In the genomic region with DNA sequence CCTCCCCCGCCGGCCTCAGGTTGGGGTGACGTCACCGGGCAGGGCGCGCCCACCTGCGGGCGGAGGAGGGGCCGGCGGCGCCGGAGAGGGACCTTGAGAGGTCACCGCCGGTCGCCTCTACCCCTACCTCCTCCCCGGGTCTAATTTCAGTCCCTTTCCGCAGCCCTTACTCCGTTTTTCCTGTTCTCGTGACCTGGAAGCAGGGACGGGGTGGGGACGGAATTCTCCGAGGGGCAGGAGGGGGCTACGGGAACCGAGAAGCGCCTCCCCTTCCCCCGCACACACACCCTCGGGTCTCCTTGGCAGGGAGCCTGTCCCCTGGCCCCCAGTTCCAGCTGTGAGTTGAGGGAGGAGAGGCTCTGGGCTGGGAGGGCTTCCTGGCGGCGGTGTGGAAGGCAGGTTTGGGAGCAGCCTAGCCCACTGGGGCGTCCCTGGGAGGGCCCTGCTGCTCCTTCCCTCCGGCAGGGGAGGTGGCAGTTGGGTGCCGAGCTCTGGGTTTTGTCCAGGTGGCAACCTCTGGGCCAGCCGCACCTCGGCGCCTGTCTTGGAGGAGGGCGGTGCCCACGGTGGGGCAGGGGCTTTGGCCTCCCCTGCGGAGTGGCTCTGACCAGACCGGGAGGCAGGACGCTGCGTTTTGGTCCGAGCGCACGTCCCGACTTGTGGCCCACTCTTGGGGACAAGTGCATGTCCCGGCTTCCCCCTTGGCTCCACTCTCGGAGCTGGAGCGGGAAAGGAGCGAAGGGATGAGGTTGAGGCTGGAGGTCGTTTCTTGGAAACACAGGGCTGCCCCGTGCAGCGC, we compare ENCODE assay signal across 1 cellular context.
TF ChIP-seq lines count a peak whose summit lies in the region.

No MANE protein-coding gene starts in this region.

TF ChIP-seq in HepG2, 621 proteins besides CTCF, POLR2A, EP300 and RAD21 (continues in another document):
- TF ChIP-seq DNMT1 (CRISPR knock-in tag; IDR thresholded peaks at IDR 0.05) = no peak
- no peak for TF ChIP-seq FOXA1 (IDR thresholded peaks at IDR 0.05)
- no peak for TF ChIP-seq FOXA1 (CRISPR knock-in tag; IDR thresholded peaks at IDR 0.05)
- no peak for TF ChIP-seq PPARG (CRISPR knock-in tag; conservative IDR thresholded peaks at IDR 0.05)
- TF ChIP-seq HNRNPUL1 (IDR thresholded peaks at IDR 0.05; ENCODE audit: low read depth, low read length) = no peak
- TF ChIP-seq, protein P1, sequence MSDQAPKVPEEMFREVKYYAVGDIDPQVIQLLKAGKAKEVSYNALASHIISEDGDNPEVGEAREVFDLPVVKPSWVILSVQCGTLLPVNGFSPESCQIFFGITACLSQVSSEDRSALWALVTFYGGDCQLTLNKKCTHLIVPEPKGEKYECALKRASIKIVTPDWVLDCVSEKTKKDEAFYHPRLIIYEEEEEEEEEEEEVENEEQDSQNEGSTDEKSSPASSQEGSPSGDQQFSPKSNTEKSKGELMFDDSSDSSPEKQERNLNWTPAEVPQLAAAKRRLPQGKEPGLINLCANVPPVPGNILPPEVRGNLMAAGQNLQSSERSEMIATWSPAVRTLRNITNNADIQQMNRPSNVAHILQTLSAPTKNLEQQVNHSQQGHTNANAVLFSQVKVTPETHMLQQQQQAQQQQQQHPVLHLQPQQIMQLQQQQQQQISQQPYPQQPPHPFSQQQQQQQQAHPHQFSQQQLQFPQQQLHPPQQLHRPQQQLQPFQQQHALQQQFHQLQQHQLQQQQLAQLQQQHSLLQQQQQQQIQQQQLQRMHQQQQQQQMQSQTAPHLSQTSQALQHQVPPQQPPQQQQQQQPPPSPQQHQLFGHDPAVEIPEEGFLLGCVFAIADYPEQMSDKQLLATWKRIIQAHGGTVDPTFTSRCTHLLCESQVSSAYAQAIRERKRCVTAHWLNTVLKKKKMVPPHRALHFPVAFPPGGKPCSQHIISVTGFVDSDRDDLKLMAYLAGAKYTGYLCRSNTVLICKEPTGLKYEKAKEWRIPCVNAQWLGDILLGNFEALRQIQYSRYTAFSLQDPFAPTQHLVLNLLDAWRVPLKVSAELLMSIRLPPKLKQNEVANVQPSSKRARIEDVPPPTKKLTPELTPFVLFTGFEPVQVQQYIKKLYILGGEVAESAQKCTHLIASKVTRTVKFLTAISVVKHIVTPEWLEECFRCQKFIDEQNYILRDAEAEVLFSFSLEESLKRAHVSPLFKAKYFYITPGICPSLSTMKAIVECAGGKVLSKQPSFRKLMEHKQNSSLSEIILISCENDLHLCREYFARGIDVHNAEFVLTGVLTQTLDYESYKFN (CRISPR knock-in tag; conservative IDR thresholded peaks at IDR 0.05) = no peak
- peak; percentile 44; the same call in 1 of the 2 replicates for TF ChIP-seq MXD1 (CRISPR knock-in tag; IDR thresholded peaks at IDR 0.05)
- TF ChIP-seq PHF8 (CRISPR knock-in tag; IDR thresholded peaks at IDR 0.05) = peak; percentile 36; the same call in 1 of the 2 replicates
- TF ChIP-seq DMAP1 (CRISPR knock-in tag; IDR thresholded peaks at IDR 0.05) = peak; percentile 28; the same call in 1 of the 2 replicates
- TF ChIP-seq ZNF703 (CRISPR knock-in tag; IDR thresholded peaks at IDR 0.05; ENCODE audit: borderline replicate concordance) = no peak
- TF ChIP-seq ZNF776 (CRISPR knock-in tag; IDR thresholded peaks at IDR 0.05) = no peak
- TF ChIP-seq ZNF605 (CRISPR knock-in tag; IDR thresholded peaks at IDR 0.05) = no peak
- TF ChIP-seq MEIS2 (CRISPR knock-in tag; IDR thresholded peaks at IDR 0.05) = no peak
- 0 out of 2 replicates have a peak, but pooled peaks have one; percentile 2 for TF ChIP-seq YEATS4 (CRISPR knock-in tag; IDR thresholded peaks at IDR 0.05; ENCODE audit: borderline replicate concordance)
- TF ChIP-seq YEATS2 (CRISPR knock-in tag; IDR thresholded peaks at IDR 0.05; ENCODE audit: borderline replicate concordance) = 0 out of 2 replicates have a peak, but pooled peaks have one; percentile 35
- TF ChIP-seq ZBTB7B (CRISPR knock-in tag; IDR thresholded peaks at IDR 0.05) = peak; percentile 18; the same call in 1 of the 2 replicates
- TF ChIP-seq ZSCAN21 (CRISPR knock-in tag; IDR thresholded peaks at IDR 0.05; ENCODE audit: borderline replicate concordance) = no peak
- TF ChIP-seq, protein P2, sequence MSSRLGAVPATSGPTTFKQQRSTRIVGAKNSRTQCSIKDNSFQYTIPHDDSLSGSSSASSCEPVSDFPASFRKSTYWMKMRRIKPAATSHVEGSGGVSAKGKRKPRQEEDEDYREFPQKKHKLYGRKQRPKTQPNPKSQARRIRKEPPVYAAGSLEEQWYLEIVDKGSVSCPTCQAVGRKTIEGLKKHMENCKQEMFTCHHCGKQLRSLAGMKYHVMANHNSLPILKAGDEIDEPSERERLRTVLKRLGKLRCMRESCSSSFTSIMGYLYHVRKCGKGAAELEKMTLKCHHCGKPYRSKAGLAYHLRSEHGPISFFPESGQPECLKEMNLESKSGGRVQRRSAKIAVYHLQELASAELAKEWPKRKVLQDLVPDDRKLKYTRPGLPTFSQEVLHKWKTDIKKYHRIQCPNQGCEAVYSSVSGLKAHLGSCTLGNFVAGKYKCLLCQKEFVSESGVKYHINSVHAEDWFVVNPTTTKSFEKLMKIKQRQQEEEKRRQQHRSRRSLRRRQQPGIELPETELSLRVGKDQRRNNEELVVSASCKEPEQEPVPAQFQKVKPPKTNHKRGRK (CRISPR knock-in tag; IDR thresholded peaks at IDR 0.05) = no peak
- peak; percentile 30; the same call in 1 of the 2 replicates for TF ChIP-seq ETV5 (CRISPR knock-in tag; IDR thresholded peaks at IDR 0.05; ENCODE audit: borderline replicate concordance)
- TF ChIP-seq, protein P3, sequence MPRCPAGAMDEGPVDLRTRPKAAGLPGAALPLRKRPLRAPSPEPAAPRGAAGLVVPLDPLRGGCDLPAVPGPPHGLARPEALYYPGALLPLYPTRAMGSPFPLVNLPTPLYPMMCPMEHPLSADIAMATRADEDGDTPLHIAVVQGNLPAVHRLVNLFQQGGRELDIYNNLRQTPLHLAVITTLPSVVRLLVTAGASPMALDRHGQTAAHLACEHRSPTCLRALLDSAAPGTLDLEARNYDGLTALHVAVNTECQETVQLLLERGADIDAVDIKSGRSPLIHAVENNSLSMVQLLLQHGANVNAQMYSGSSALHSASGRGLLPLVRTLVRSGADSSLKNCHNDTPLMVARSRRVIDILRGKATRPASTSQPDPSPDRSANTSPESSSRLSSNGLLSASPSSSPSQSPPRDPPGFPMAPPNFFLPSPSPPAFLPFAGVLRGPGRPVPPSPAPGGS (CRISPR knock-in tag; IDR thresholded peaks at IDR 0.05) = no peak
- no peak for TF ChIP-seq SMAD1 (CRISPR knock-in tag; IDR thresholded peaks at IDR 0.05; ENCODE audit: borderline replicate concordance, low read depth)
- TF ChIP-seq RXRA (CRISPR knock-in tag; IDR thresholded peaks at IDR 0.05) = peak; percentile 41; the same call in 1 of the 2 replicates
- TF ChIP-seq PAWR (CRISPR knock-in tag; IDR thresholded peaks at IDR 0.05; ENCODE audit: borderline replicate concordance) = no peak
- no peak for TF ChIP-seq SP140L (CRISPR knock-in tag; IDR thresholded peaks at IDR 0.05; ENCODE audit: borderline replicate concordance)
- TF ChIP-seq RARG (CRISPR knock-in tag; IDR thresholded peaks at IDR 0.05; ENCODE audit: low read depth) = no peak
- no peak for TF ChIP-seq RELA (CRISPR knock-in tag; IDR thresholded peaks at IDR 0.05)
- peak; percentile 60 for TF ChIP-seq ZNF770 (CRISPR knock-in tag; IDR thresholded peaks at IDR 0.05)
- TF ChIP-seq THYN1 (CRISPR knock-in tag; IDR thresholded peaks at IDR 0.05; ENCODE audit: borderline replicate concordance, low read depth) = no peak
- no peak for TF ChIP-seq ZZZ3 (CRISPR knock-in tag; IDR thresholded peaks at IDR 0.05; ENCODE audit: borderline replicate concordance)
- TF ChIP-seq POLR2AphosphoS2 (IDR thresholded peaks at IDR 0.05; ENCODE audit: low read depth, low read length) = no peak
- TF ChIP-seq SAP130 (CRISPR knock-in tag; IDR thresholded peaks at IDR 0.05; ENCODE audit: low read depth) = peak; percentile 33
- no peak for TF ChIP-seq NAIF1 (CRISPR knock-in tag; IDR thresholded peaks at IDR 0.05; ENCODE audit: borderline replicate concordance)
- peak; percentile 59; the same call in 1 of the 2 replicates for TF ChIP-seq GABPB1 (CRISPR knock-in tag; IDR thresholded peaks at IDR 0.05)
- TF ChIP-seq ZGPAT (CRISPR knock-in tag; IDR thresholded peaks at IDR 0.05) = 0 out of 2 replicates have a peak, but pooled peaks have one; percentile 18
- TF ChIP-seq, protein P4, sequence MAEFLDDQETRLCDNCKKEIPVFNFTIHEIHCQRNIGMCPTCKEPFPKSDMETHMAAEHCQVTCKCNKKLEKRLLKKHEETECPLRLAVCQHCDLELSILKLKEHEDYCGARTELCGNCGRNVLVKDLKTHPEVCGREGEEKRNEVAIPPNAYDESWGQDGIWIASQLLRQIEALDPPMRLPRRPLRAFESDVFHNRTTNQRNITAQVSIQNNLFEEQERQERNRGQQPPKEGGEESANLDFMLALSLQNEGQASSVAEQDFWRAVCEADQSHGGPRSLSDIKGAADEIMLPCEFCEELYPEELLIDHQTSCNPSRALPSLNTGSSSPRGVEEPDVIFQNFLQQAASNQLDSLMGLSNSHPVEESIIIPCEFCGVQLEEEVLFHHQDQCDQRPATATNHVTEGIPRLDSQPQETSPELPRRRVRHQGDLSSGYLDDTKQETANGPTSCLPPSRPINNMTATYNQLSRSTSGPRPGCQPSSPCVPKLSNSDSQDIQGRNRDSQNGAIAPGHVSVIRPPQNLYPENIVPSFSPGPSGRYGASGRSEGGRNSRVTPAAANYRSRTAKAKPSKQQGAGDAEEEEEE (CRISPR knock-in tag; IDR thresholded peaks at IDR 0.05; ENCODE audit: borderline replicate concordance) = no peak
- TF ChIP-seq, protein P5, sequence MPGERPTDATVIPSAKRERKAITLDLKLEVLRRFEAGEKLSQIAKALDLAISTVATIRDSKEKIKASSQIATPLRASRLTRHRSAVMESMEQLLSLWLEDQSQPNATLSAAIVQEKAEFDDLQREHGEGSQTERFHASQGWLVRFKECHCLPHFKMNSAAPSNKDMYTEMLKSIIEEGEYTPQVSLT (CRISPR knock-in tag; IDR thresholded peaks at IDR 0.05; ENCODE audit: borderline replicate concordance, low read depth) = no peak
- TF ChIP-seq ZNF317 (CRISPR knock-in tag; IDR thresholded peaks at IDR 0.05) = 0 out of 2 replicates have a peak, but pooled peaks have one; percentile 25
- no peak for TF ChIP-seq ZNF274 (CRISPR knock-in tag; IDR thresholded peaks at IDR 0.05)
- TF ChIP-seq, protein P6, sequence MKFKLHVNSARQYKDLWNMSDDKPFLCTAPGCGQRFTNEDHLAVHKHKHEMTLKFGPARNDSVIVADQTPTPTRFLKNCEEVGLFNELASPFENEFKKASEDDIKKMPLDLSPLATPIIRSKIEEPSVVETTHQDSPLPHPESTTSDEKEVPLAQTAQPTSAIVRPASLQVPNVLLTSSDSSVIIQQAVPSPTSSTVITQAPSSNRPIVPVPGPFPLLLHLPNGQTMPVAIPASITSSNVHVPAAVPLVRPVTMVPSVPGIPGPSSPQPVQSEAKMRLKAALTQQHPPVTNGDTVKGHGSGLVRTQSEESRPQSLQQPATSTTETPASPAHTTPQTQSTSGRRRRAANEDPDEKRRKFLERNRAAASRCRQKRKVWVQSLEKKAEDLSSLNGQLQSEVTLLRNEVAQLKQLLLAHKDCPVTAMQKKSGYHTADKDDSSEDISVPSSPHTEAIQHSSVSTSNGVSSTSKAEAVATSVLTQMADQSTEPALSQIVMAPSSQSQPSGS (CRISPR knock-in tag; IDR thresholded peaks at IDR 0.05) = peak; percentile 66; the same call in 1 of the 2 replicates
- TF ChIP-seq ZBTB8A (CRISPR knock-in tag; IDR thresholded peaks at IDR 0.05; ENCODE audit: borderline replicate concordance, low read depth) = no peak
- TF ChIP-seq ZNF572 (CRISPR knock-in tag; IDR thresholded peaks at IDR 0.05) = 0 out of 2 replicates have a peak, but pooled peaks have one; percentile 63
- TF ChIP-seq TAF1 (CRISPR knock-in tag; IDR thresholded peaks at IDR 0.05) = 0 out of 2 replicates have a peak, but pooled peaks have one; percentile 23
- TF ChIP-seq HIVEP1 (CRISPR knock-in tag; IDR thresholded peaks at IDR 0.05) = 0 out of 2 replicates have a peak, but pooled peaks have one; percentile 43
- TF ChIP-seq PAF1 (CRISPR knock-in tag; IDR thresholded peaks at IDR 0.05) = no peak
- no peak for TF ChIP-seq ZNF44 (CRISPR knock-in tag; IDR thresholded peaks at IDR 0.05)
- TF ChIP-seq NBN (conservative IDR thresholded peaks at IDR 0.05) = no peak
- TF ChIP-seq ZNF761 (CRISPR knock-in tag; conservative IDR thresholded peaks at IDR 0.05) = no peak
